Comparison of ENCODE assay signal across 7 cellular contexts in genomic region chr7:150356265-150356897, GRCh38. TPM values are rescaled to one million over a fixed set of nuclear protein-coding genes. Genes with fewer than 3 reads are reported as not detected.
DNase-seq lines count a peak whose midpoint lies in the region; ATAC-seq and TF ChIP-seq lines count a peak whose summit lies in the region.

No MANE protein-coding gene starts in this region.

- H3K4me3 ChIP-seq in GM23248 (no peak overlapping the region), esophagus squamous epithelium (no peak overlapping the region)

- intact Hi-C loops in Calu3 (cut with micrococcal nuclease; ENCODE audit: unreplicated experiment) (loop anchor here (1.0 kb wide), 1 partner anchor 65 kb away; no protein-coding TSS in a partner anchor), esophagus squamous epithelium (cut with DNase I) (loop anchor here (5.0 kb wide), 1 partner anchor 66 kb away; no protein-coding TSS in a partner anchor), sciatic nerve (cut with DNase I) (no loop called here)

- BruUV-seq in Calu3 (replicated peaks; lab: Mats Ljungman, UMichigan): no TSS peak

- H3K9me3 ChIP-seq in GM23248 (ENCODE audit: low read depth) (no peaks in the 10 kb centered on the region), esophagus squamous epithelium (no peaks in the 10 kb centered on the region)

- no peak overlapping the region for H3K4me3 Mint-ChIP-seq in Calu3 (ENCODE audit: low read depth, unreplicated experiment)

- no peak for TF ChIP-seq POLR2A in esophagus squamous epithelium (IDR thresholded peaks at IDR 0.05)

- H3F3A ChIP-seq in GM23248 (ENCODE audit: insufficient read depth): no peaks in the 10 kb centered on the region

- H3K36me3 ChIP-seq in GM23248 (ENCODE audit: low read depth) (no peaks in the 10 kb centered on the region), esophagus squamous epithelium (no peaks in the 10 kb centered on the region)

- H3K36me3 Mint-ChIP-seq in Calu3 (ENCODE audit: insufficient read depth, unreplicated experiment): peaks cover 10% of the 10 kb centered on the region

- H3K9ac ChIP-seq in GM23248: no peak overlapping the region

- peaks cover 27% of the 10 kb centered on the region for H3K4me1 Mint-ChIP-seq in Calu3 (ENCODE audit: low read depth, unreplicated experiment)

- DNase-seq in Calu3 (no peak), GM23248 (peak; percentile 48), RKO (ENCODE audit: low spot score) (peak; percentile 68), esophagus squamous epithelium (lab: John Stamatoyannopoulos, UW) (no peak), sciatic nerve (ENCODE audit: low spot score) (peak; percentile 35)

- H3K27ac ChIP-seq in GM23248: no peak overlapping the region
- H3K27ac ChIP-seq in esophagus squamous epithelium: no peak overlapping the region

- in situ Hi-C loops in GM23248 (cut with MboI): no loop called here

- ATAC-seq in sciatic nerve (no peak), GM19463 (IDR thresholded peaks at IDR 0.05; ENCODE audit: unreplicated experiment) (no peak), GM21737 (IDR thresholded peaks at IDR 0.05; ENCODE audit: unreplicated experiment) (no peak)

- no peaks in the 10 kb centered on the region for H3K9me2 ChIP-seq in GM23248 (ENCODE audit: insufficient read depth)

- H3K9me3 Mint-ChIP-seq in Calu3 (ENCODE audit: low read depth, unreplicated experiment): peaks cover 3% of the 10 kb centered on the region

- H3K4me1 ChIP-seq in GM23248 (ENCODE audit: insufficient read depth) (no peaks in the 10 kb centered on the region), esophagus squamous epithelium (peaks cover 0 to 4% (median 0%) of the 10 kb centered on the region in 3 donors)

- TF ChIP-seq CTCF in Calu3 (IDR thresholded peaks at IDR 0.05; ENCODE audit: unreplicated experiment): peak; percentile 74
- TF ChIP-seq CTCF in esophagus squamous epithelium (IDR thresholded peaks at IDR 0.05): peak; percentile 17 to 68 (median 35)

- no peaks in the 10 kb centered on the region for H3K79me2 ChIP-seq in GM23248 (ENCODE audit: insufficient read depth)

- no peak overlapping the region for H3K4me2 ChIP-seq in GM23248 (ENCODE audit: unreplicated experiment)

- H3K27me3 ChIP-seq in GM23248 (replicated peaks; ENCODE audit: insufficient read depth): no peaks in the 10 kb centered on the region
- no peaks in the 10 kb centered on the region for H3K27me3 ChIP-seq in esophagus squamous epithelium

- H2AFZ ChIP-seq in GM23248: peak overlapping the region; percentile 49

- no peaks in the 10 kb centered on the region for H4K20me1 ChIP-seq in GM23248 (ENCODE audit: insufficient read depth)

- WGBS in GM23248 (ENCODE audit: low coverage in 1 of 2, low lambda C conversion rate in 2 of 2, missing lambda C conversion rate in 2 of 2), 2 experiments: 22 to 30% methylated on average over 6 of the region's 6 CpGs
- 12 to 14% methylated on average over 5 to 6 of the region's 6 CpGs for WGBS in esophagus squamous epithelium, 2 donors

- H3K27me3 Mint-ChIP-seq in Calu3 (ENCODE audit: unreplicated experiment): no peaks in the 10 kb centered on the region

- CTCF ChIA-PET in Calu3 (lab: Charles Lee): interaction anchor here (0.6 kb wide), 1 partner anchor 16 kb away, joined by 4 read pairs; no protein-coding TSS in a partner anchor

- H3K27ac Mint-ChIP-seq in Calu3 (ENCODE audit: unreplicated experiment): no peak overlapping the region

RNA-seq across cellular contexts. Expression of gene REPIN1, which starts 12.2 kb away (rescaled TPM):
- total RNA-seq in Calu3 (2022): 185 and 189 TPM in 2 replicates
- total RNA-seq in GM23248 (2014; rRNA removed; shearing (Covaris generic)): 48.1 and 53.5 TPM in 2 replicates
- polyA plus RNA-seq in GM23248 (2016; fragmentation: Nextera tagmentation; extraction: Ambion mirVana): 15.8 and 17.3 TPM in 2 replicates
- total RNA-seq in esophagus squamous epithelium: 10 to 100 TPM; 42.8 to 75.7 (median 63.2) TPM
- total RNA-seq in sciatic nerve: 54.0 TPM

RNA-seq across cellular contexts. Expression of gene RARRES2, which starts 15.0 kb away (rescaled TPM):
- total RNA-seq in Calu3 (2022) (9.1 and 13.0 TPM in 2 replicates), esophagus squamous epithelium (100 to 1,000 TPM in 1 of 4 donors, 10 to 100 TPM in 1, 1 to 10 TPM in 2; 1.1 to 111 (median 14.9) TPM), sciatic nerve (261 TPM)
- total RNA-seq in GM23248 (2014; rRNA removed; shearing (Covaris generic)): not detected in 2 replicates
- not detected in 2 replicates for polyA plus RNA-seq in GM23248 (2016; fragmentation: Nextera tagmentation; extraction: Ambion mirVana)

RNA-seq across cellular contexts. Expression of gene ZNF775, which starts 22.7 kb away (rescaled TPM):
- 5.3 and 5.8 TPM in 2 replicates for total RNA-seq in Calu3 (2022)
- 3.9 and 5.2 TPM in 2 replicates for total RNA-seq in GM23248 (2014; rRNA removed; shearing (Covaris generic))
- polyA plus RNA-seq in GM23248 (2016; fragmentation: Nextera tagmentation; extraction: Ambion mirVana): 0.75 and 1.6 TPM in 2 replicates
- 1 to 10 TPM; 1.2 to 2.3 (median 1.8) TPM for total RNA-seq in esophagus squamous epithelium
- 11.1 TPM for total RNA-seq in sciatic nerve

RNA-seq across cellular contexts. Expression of gene ACTR3C, which starts 33.0 kb away (rescaled TPM):
- total RNA-seq in Calu3 (2022) (22.8 and 26.0 TPM in 2 replicates), esophagus squamous epithelium (10 to 100 TPM in 3 of 4 donors, 1 to 10 TPM in 1; 8.3 to 25.6 (median 17.4) TPM), sciatic nerve (3.3 TPM)
- not detected in 2 replicates for total RNA-seq in GM23248 (2014; rRNA removed; shearing (Covaris generic))
- not detected in 2 replicates for polyA plus RNA-seq in GM23248 (2016; fragmentation: Nextera tagmentation; extraction: Ambion mirVana)

RNA-seq across cellular contexts. Expression of gene LRRC61, which starts 33.2 kb away (rescaled TPM):
- total RNA-seq in Calu3 (2022) (14.6 and 22.5 TPM in 2 replicates), esophagus squamous epithelium (10 to 100 TPM; 12.1 to 24.5 (median 14.5) TPM), sciatic nerve (5.8 TPM)
- not detected in 2 replicates for total RNA-seq in GM23248 (2014; rRNA removed; shearing (Covaris generic))
- polyA plus RNA-seq in GM23248 (2016; fragmentation: Nextera tagmentation; extraction: Ambion mirVana): not detected in 2 replicates

Comparison
In these comparisons a context has a peak if more than half of its experiments do, and no peak if none do; other contexts are left out.
1. DNase-seq: peak in GM23248 (single experiment), RKO (single experiment) and sciatic nerve (single experiment); none in Calu3 (single experiment) and esophagus squamous epithelium (single experiment).